Comparison of ENCODE assay signal across 8 cellular contexts in genomic region chr12:67943295-67943892, GRCh38. TPM values are rescaled to one million over a fixed set of nuclear protein-coding genes. Genes with fewer than 3 reads are reported as not detected.
DNase-seq lines count a peak whose midpoint lies in the region; ATAC-seq, FAIRE-seq and TF ChIP-seq lines count a peak whose summit lies in the region.

No MANE protein-coding gene starts in this region.

- H3K79me2 ChIP-seq in mammary epithelial cell (ENCODE audit: insufficient read depth, low read length): no peaks in the 10 kb centered on the region

- H3K9ac ChIP-seq in mammary epithelial cell (ENCODE audit: insufficient read depth, low read length): no peak overlapping the region

- DNase-seq in GM04503 (ENCODE audit: low read depth) (peak; percentile 37), HFFc6 (peak; percentile 72), NCI-H2029 treated with DMSO at 0.1 percent for 48 hours (lab: John Stamatoyannopoulos, UW) (peak; percentile 86), mammary epithelial cell (peak; percentile 58), kidney epithelial cell (ENCODE audit: low read depth) (no peak)
- DNase-seq in stimulated activated CD4-positive, alpha-beta T cell treated with anti-CD3 and anti-CD28 coated beads, Interleukin-4, amount 100 ng/mL, for 4 hours: peak; percentile 23 to 50

- H2AFZ ChIP-seq in mammary epithelial cell (ENCODE audit: low read depth, low read length): no peak overlapping the region

- H3K36me3 ChIP-seq in mammary epithelial cell (ENCODE audit: insufficient read depth, low read length) (no peaks in the 10 kb centered on the region), kidney epithelial cell (ENCODE audit: control insufficient read depth, insufficient read depth, low read length) (no peaks in the 10 kb centered on the region)

- WGBS in mammary epithelial cell (ENCODE audit: low coverage, missing lambda C conversion rate): 13% methylated on average over 5 of the region's 5 CpGs

- CTCF ChIA-PET in mammary epithelial cell (lab: Charles Lee; ENCODE audit: low non-redundant PET): interaction anchor here (0.6 to 0.8 kb wide), 14 partner anchors 23 to 873 kb away, joined by 3 to 7 read pairs (median 4); partner anchors contain the start of gene DYRK2

- no peaks in the 10 kb centered on the region for H3K9me3 ChIP-seq in mammary epithelial cell (replicated peaks; ENCODE audit: insufficient read depth, low read length)

- H3K4me3 ChIP-seq in mammary epithelial cell (replicated peaks in 1 of 3; ENCODE audit: insufficient read depth in 1 of 3, low read depth in 2 of 3, low read length in 3 of 3) (no peak overlapping the region), kidney epithelial cell (ENCODE audit: low read depth, low read length) (no peak overlapping the region)

- H3K4me1 ChIP-seq in mammary epithelial cell (ENCODE audit: insufficient read depth, low read length): peaks cover 6% of the 10 kb centered on the region

- no TSS peak for BruUV-seq in mammary epithelial cell (replicated peaks; lab: Mats Ljungman, UMichigan)

- intact Hi-C loops in mammary epithelial cell (cut with micrococcal nuclease): loop anchor here (1.0 kb wide), 4 partner anchors 62 to 587 kb away; no protein-coding TSS in a partner anchor

- peaks cover 38% of the 10 kb centered on the region for H3K4me1 Mint-ChIP-seq in HFFc6 (ENCODE audit: low read depth)

- no peak overlapping the region for H3K4me3 Mint-ChIP-seq in HFFc6

- no peaks in the 10 kb centered on the region for H3K9me3 Mint-ChIP-seq in HFFc6

- H4K20me1 ChIP-seq in mammary epithelial cell (ENCODE audit: insufficient read depth, low read length): no peaks in the 10 kb centered on the region

- H3K36me3 Mint-ChIP-seq in HFFc6 (ENCODE audit: low read depth): no peaks in the 10 kb centered on the region; the same call in 1 of the 2 replicates

- in situ Hi-C loops in mammary epithelial cell (cut with MboI; ENCODE audit: low sequenced_read_pairs in 2 of 2): loop anchor here (5.0 to 25.0 kb wide), 4 partner anchors 289 to 589 kb away; no protein-coding TSS in a partner anchor

- H3K27ac ChIP-seq in mammary epithelial cell (ENCODE audit: insufficient read depth, low read depth, low read length): no peak overlapping the region

- dilution Hi-C loops in mammary epithelial cell (cut with HindIII; ENCODE audit: low sequenced_read_pairs): no loop called here

- H3K4me2 ChIP-seq in mammary epithelial cell (ENCODE audit: insufficient read depth, low read depth, low read length): no peak overlapping the region

- 0 out of 2 replicates have a peak overlapping the region, but pooled peaks have one; percentile 25 for H3K27ac Mint-ChIP-seq in HFFc6

- H3K27me3 ChIP-seq in mammary epithelial cell (ENCODE audit: insufficient read depth, low read length) (no peaks in the 10 kb centered on the region), kidney epithelial cell (ENCODE audit: control insufficient read depth, insufficient read depth, low read length) (no peaks in the 10 kb centered on the region)

- no peaks in the 10 kb centered on the region; the same call in 1 of the 2 replicates for H3K27me3 Mint-ChIP-seq in HFFc6 (ENCODE audit: insufficient read depth)

- ATAC-seq in GM18502 (IDR thresholded peaks at IDR 0.05; ENCODE audit: poor library complexity, unreplicated experiment): no peak

- peak; percentile 91 for TF ChIP-seq CTCF in HFFc6 (IDR thresholded peaks at IDR 0.05)
- TF ChIP-seq CTCF in mammary epithelial cell (conservative IDR thresholded peaks at IDR 0.05 in 1 of 2, IDR thresholded peaks at IDR 0.05 in 1 of 2; ENCODE audit: extremely low read depth in 1 of 2, insufficient read depth in 1 of 2, low read depth in 1 of 2, low read length in 2 of 2): peak; percentile 61 to 69
- TF ChIP-seq CTCF in kidney epithelial cell (IDR thresholded peaks at IDR 0.05; ENCODE audit: insufficient read depth, low read length, poor library complexity, severe bottlenecking): peak; percentile 63

- FAIRE-seq in TTC549 (lab: Jason Lieb, UNC): peak; percentile 23

RNA-seq across cellular contexts. Expression of gene IFNG-AS1, which starts 45.9 kb away (rescaled TPM):
- not detected for total RNA-seq in HFFc6 (2021; fragmentation: NEBNext Ultra II Directional; extraction: Animal tissue kit (Norgen Biotek cat#: 25700))
- total RNA-seq in mammary epithelial cell: not detected
- not detected for polyA plus RNA-seq in mammary epithelial cell
- not detected for polyA minus RNA-seq in mammary epithelial cell
- not detected in 2 replicates for total RNA-seq in kidney epithelial cell
